11 cellular contexts compared by ENCODE assay signal in genomic region chr3:9851383-9851782, GRCh38. TPM values are rescaled to one million over a fixed set of nuclear protein-coding genes. Genes with fewer than 3 reads are reported as not detected.
"Had no signal": no experiment of that assay in that cellular context is flagged by ENCODE, and none has a peak within 500 bp of the region (broad histone marks: within the 10 kb centered on the region; RNA-seq: fewer than 3 reads in every experiment).

No MANE protein-coding gene starts in this region.

RNA-seq across cellular contexts. Expression of gene CIDEC, which starts 28.7 kb away (rescaled TPM):
- total RNA-seq: activated CD4-positive, alpha-beta memory T cell treated with anti-CD3 and anti-CD28 coated beads, Interleukin-2, amount 10 ng/mL, durations not matched to agents 7 days and 5 days; activated CD4-positive, alpha-beta T cell treated with anti-CD3 and anti-CD28 coated beads for 36 hours; activated CD4-positive, alpha-beta T cell treated with anti-CD3 and anti-CD28 coated beads, Interleukin-2, amount 10 ng/mL, durations not matched to agents 7 days and 5 days; activated CD8-positive, alpha-beta memory T cell treated with anti-CD3 and anti-CD28 coated beads, Interleukin-2, amount 10 ng/mL, durations not matched to agents 7 days and 5 days; activated CD8-positive, alpha-beta T cell treated with anti-CD3 and anti-CD28 coated beads, Interleukin-2, amount 10 ng/mL, durations not matched to agents 7 days and 5 days; activated naive CD8-positive, alpha-beta T cell treated with anti-CD3 and anti-CD28 coated beads, Interleukin-2, amount 10 ng/mL, durations not matched to agents 7 days and 5 days; activated T-helper 2 cell treated with anti-CD3 and anti-CD28 coated beads, Interferon-gamma antibody, Interleukin-2, Interleukin-4, amounts not matched to agents 10 μg/mL and 5 μg/mL and 100 μg/mL, durations not matched to agents 14 hours and 24 hours and 36 hours; T-helper 1 cell treated with Interleukin-12 subunit alpha and Interleukin-12 subunit beta and Interleukin-4 antibody, amounts not matched to agents 30 ng/mL and 1 ng/mL, for 36 hours; T-helper 17 cell; T-helper 2 cell treated with Interferon-gamma antibody and Interleukin-4, amounts not matched to agents 100 ng/mL and 5 ng/mL, for 36 hours; WTC11 had no signal
